In the genomic region with DNA sequence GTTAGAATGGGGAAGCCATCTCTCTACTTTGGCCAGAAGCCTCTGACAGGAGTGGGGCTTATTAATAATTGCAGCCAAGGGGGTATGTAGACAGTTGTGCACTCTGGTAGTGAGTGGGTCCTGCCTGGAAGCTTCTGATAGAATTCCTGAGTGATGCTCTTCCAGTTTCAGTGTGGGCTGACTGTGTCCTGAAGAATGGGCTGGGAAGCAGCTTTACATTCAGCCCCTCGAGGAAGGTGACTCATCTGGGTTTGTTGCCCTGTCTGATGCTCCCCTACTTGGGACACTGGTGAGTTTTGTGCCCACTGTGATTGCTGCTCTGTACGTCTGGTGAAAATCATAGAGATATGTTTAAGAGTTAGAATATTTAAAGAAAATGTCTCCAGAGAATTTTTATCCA, we compare ENCODE assay signal across 16 cellular contexts.
DNase-seq lines count a peak whose midpoint lies in the region; ATAC-seq, FAIRE-seq and TF ChIP-seq lines count a peak whose summit lies in the region.
"Had no signal": no experiment of that assay in that cellular context is flagged by ENCODE, and none has a peak within 500 bp of the region (broad histone marks: within the 10 kb centered on the region; RNA-seq: fewer than 3 reads in every experiment).

No MANE protein-coding gene starts in this region.

- no peaks in the 10 kb centered on the region for H3K9me3 Mint-ChIP-seq in astrocyte (ENCODE audit: unreplicated experiment)
- H3K9me3 Mint-ChIP-seq: CD8-positive, alpha-beta T cell had no signal

- FAIRE-seq in HTR-8/SVneo (lab: Jason Lieb, UNC) (no peak), astrocyte (lab: Jason Lieb, UNC) (no peak)
- FAIRE-seq: D721Med had no signal

- no peaks in the 10 kb centered on the region for H3K79me2 ChIP-seq in astrocyte (ENCODE audit: insufficient read depth, low read length)
- no peaks in the 10 kb centered on the region for H3K79me2 ChIP-seq in mesendoderm (ENCODE audit: control insufficient read depth, insufficient read depth, low read length)

- TF ChIP-seq CTCF in astrocyte (IDR thresholded peaks at IDR 0.05; ENCODE audit: insufficient read depth, low read depth, low read length) (no peak), GM10266 (IDR thresholded peaks at IDR 0.05; ENCODE audit: control insufficient read depth, insufficient read depth, low read depth, missing control alignments) (no peak)

- no peak overlapping the region for H3K27ac Mint-ChIP-seq in astrocyte (ENCODE audit: unreplicated experiment)
- H3K27ac Mint-ChIP-seq: CD8-positive, alpha-beta T cell; IgD-negative memory B cell had no signal

- no peak overlapping the region for H3K9ac ChIP-seq in astrocyte (ENCODE audit: low read length)
- H3K9ac ChIP-seq in mesendoderm (ENCODE audit: low read length) = no peak overlapping the region

- no peak overlapping the region for H3K4me2 ChIP-seq in astrocyte (ENCODE audit: low read length)
- H3K4me2 ChIP-seq in mesendoderm (ENCODE audit: low read length) = no peak overlapping the region

- H3K27me3 ChIP-seq in astrocyte (ENCODE audit: insufficient read depth, low read length) (peaks cover 6% of the 10 kb centered on the region), mesendoderm (ENCODE audit: insufficient read depth, low read length, poor library complexity) (no peaks in the 10 kb centered on the region)
- H3K27me3 ChIP-seq: Peyer's patch had no signal

- no peak overlapping the region for H3K18ac ChIP-seq in mesendoderm (ENCODE audit: low read length)

- H3K4me1 Mint-ChIP-seq in astrocyte (ENCODE audit: low read depth, unreplicated experiment) = peaks cover 7% of the 10 kb centered on the region

- WGBS in mesendoderm (ENCODE audit: extremely low coverage, insufficient coverage, low lambda C conversion rate) = no CpG with 5 or more reads among the region's 2 CpGs

- H2AK5ac ChIP-seq in mesendoderm (ENCODE audit: low read length) = no peak overlapping the region

- ATAC-seq in GM18858 (IDR thresholded peaks at IDR 0.05; ENCODE audit: unreplicated experiment) (no peak), left lobe of liver (no peak)
- ATAC-seq: CD8-positive, alpha-beta T cell had no signal

- H2BK120ac ChIP-seq in mesendoderm (ENCODE audit: low read depth, low read length) = no peak overlapping the region

- H3K36me3 Mint-ChIP-seq in astrocyte (ENCODE audit: low read depth, unreplicated experiment) = no peaks in the 10 kb centered on the region
- H3K36me3 Mint-ChIP-seq: CD8-positive, alpha-beta T cell; IgD-negative memory B cell had no signal

- no peak overlapping the region for H3K4ac ChIP-seq in mesendoderm (ENCODE audit: low read depth, low read length)

- no peak overlapping the region for H4K5ac ChIP-seq in mesendoderm (ENCODE audit: low read length)

- H3K27me3 Mint-ChIP-seq in astrocyte (ENCODE audit: low read depth, unreplicated experiment) = peaks cover 4% of the 10 kb centered on the region
- H3K27me3 Mint-ChIP-seq: IgD-negative memory B cell had no signal

- no peaks in the 10 kb centered on the region for H3K79me1 ChIP-seq in mesendoderm (ENCODE audit: low read length)

- H2BK15ac ChIP-seq in mesendoderm (replicated peaks; ENCODE audit: low read depth) = no peak overlapping the region

- no peak overlapping the region for H2BK5ac ChIP-seq in mesendoderm (ENCODE audit: low read length)

- H3K56ac ChIP-seq in mesendoderm (ENCODE audit: low read length) = no peak overlapping the region

- no peak overlapping the region for H3K4me3 ChIP-seq in astrocyte (ENCODE audit: insufficient read depth, low read depth, low read length)
- no peak overlapping the region for H3K4me3 ChIP-seq in mesendoderm (ENCODE audit: low read length)
- H3K4me3 ChIP-seq: Peyer's patch had no signal

- H3K4me1 ChIP-seq in astrocyte (ENCODE audit: insufficient read depth, low read length) (no peaks in the 10 kb centered on the region), mesendoderm (ENCODE audit: control insufficient read depth, low read depth, low read length) (peaks cover 5% of the 10 kb centered on the region)
- H3K4me1 ChIP-seq: Peyer's patch had no signal

- H3K36me3 ChIP-seq in astrocyte (ENCODE audit: insufficient read depth, low read length) = no peaks in the 10 kb centered on the region
- H3K36me3 ChIP-seq in mesendoderm (ENCODE audit: control insufficient read depth, insufficient read depth, low read length) = no peaks in the 10 kb centered on the region
- H3K36me3 ChIP-seq: Peyer's patch had no signal

- DNase-seq in ELF-1 (ENCODE audit: low read depth, low spot score) (peak; percentile 29), HTR-8/SVneo (ENCODE audit: insufficient read length, low spot score) (peak; percentile 10), astrocyte (ENCODE audit: low read depth) (peak; percentile 13), mesendoderm (peak; percentile 23), left lobe of liver (ENCODE audit: low spot score) (no peak), GM10266 (ENCODE audit: extremely low spot score) (no peak)
- no peak for DNase-seq in activated naive CD4-positive, alpha-beta T cell treated with anti-CD3 and anti-CD28 coated beads, Interleukin-2, amount 50 U/mL, for 16 hours
- DNase-seq: CD8-positive, alpha-beta T cell; H7; NCI-H1436 treated with DMSO at 0.1 percent for 48 hours; NCI-H2081 treated with DMSO at 0.1 percent for 48 hours; Peyer's patch; SHP77 treated with DMSO at 0.1 percent for 48 hours had no signal

- no peak overlapping the region for H2AFZ ChIP-seq in astrocyte (ENCODE audit: low read depth, low read length)

- no peak overlapping the region for H3K4me3 Mint-ChIP-seq in astrocyte (ENCODE audit: unreplicated experiment)
- H3K4me3 Mint-ChIP-seq: CD8-positive, alpha-beta T cell; IgD-negative memory B cell had no signal

- no peak overlapping the region for H3K23ac ChIP-seq in mesendoderm (ENCODE audit: low read length)

- H4K8ac ChIP-seq in mesendoderm (ENCODE audit: low read depth, low read length) = no peak overlapping the region

- H3K9me3 ChIP-seq in astrocyte (ENCODE audit: insufficient read depth, low read depth, low read length) = peaks cover 2% of the 10 kb centered on the region
- H3K9me3 ChIP-seq: Peyer's patch had no signal

- H4K20me1 ChIP-seq in astrocyte (ENCODE audit: insufficient read depth, low read length) = no peaks in the 10 kb centered on the region

- H3K27ac ChIP-seq in astrocyte (ENCODE audit: low read depth, low read length) = no peak overlapping the region
- H3K27ac ChIP-seq in mesendoderm (ENCODE audit: low read depth, low read length) = no peak overlapping the region
- H3K27ac ChIP-seq: Peyer's patch had no signal

Comparison
In these comparisons a context has a peak if more than half of its experiments do, and no peak if none do; other contexts are left out.
1. DNase-seq: peak in ELF-1 (single experiment), HTR-8/SVneo (single experiment), astrocyte (single experiment) and mesendoderm (single experiment); none in activated naive CD4-positive, alpha-beta T cell treated with anti-CD3 and anti-CD28 coated beads, Interleukin-2, amount 50 U/mL, for 16 hours (single experiment), left lobe of liver (single experiment) and GM10266 (single experiment).